ENCODE assay signal across 8 cellular contexts in the genomic region with DNA sequence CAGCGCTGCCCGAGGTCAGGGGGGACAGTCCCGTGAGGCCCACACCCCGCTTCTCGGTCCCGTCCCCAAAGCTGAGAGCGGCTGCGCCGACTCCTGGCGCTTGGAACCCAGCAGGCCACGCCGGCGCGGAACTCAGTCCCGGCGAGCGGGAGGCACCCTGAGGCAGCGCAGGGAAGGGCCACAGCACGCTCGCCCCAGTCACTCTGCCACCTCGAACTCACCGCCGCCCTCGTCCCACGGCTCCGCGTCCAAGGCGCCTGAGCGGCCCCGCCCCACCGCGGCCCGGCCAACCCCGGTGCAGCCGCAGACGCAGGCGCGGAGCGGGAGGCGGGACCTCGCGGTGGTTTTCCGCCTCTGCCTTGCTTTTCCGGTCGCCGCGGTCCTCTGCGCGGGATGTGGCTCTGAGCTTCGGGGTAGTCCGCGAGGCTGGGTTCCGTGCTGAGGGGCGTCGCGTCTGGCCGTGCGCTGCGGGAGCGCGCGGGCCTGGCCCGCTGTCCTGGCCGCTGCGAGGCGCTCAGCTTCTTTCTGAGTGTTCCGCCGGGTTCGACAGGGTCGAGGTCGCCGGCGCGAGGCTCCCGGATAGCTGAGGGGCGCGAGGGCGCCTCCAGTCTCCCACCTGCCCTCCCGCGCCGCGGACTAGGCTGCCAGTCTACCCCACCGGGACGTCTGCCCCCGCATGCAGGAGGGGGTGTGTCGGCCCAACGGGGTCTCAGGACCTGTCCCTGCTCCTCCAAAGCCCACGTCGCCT. TPM values are rescaled to one million over a fixed set of nuclear protein-coding genes. Genes with fewer than 3 reads are reported as not detected.
DNase-seq lines count a peak whose midpoint lies in the region; ATAC-seq and TF ChIP-seq lines count a peak whose summit lies in the region.

A gene with protein sequence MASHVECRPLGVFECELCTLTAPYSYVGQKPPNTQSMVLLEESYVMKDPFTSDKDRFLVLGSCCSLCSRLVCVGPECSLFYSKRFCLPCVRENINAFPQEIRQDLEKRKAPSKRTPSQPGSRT (minus strand): TSS at position 259 of the 748 bp plus-strand sequence. CDS start 2,009 bp downstream, outside the sequence.

- no peaks in the 10 kb centered on the region for H3K9me3 ChIP-seq in right cardiac atrium (ENCODE audit: control insufficient read depth, low read length)
- no peaks in the 10 kb centered on the region for H3K9me3 ChIP-seq in vagina

- H3K4me3 Mint-ChIP-seq in T-helper 1 cell treated with Interleukin-12 subunit alpha and Interleukin-12 subunit beta and Interleukin-4 antibody, amounts not matched to agents 30 μg/mL and 1 μg/mL, for 36 hours, result peak within 1 kb of the TSS; percentile 89

- ATAC-seq in HG02623 (IDR thresholded peaks at IDR 0.05; ENCODE audit: unreplicated experiment) (peak; percentile 82), right cardiac atrium (peak; percentile 96 to 97)

- no peaks in the 10 kb centered on the region for H3K27me3 Mint-ChIP-seq in T-helper 1 cell treated with Interleukin-12 subunit alpha and Interleukin-12 subunit beta and Interleukin-4 antibody, amounts not matched to agents 30 μg/mL and 1 μg/mL, for 36 hours (ENCODE audit: low read depth)

- peaks cover 13% of the 10 kb centered on the region for H3K36me3 Mint-ChIP-seq in T-helper 1 cell treated with Interleukin-12 subunit alpha and Interleukin-12 subunit beta and Interleukin-4 antibody, amounts not matched to agents 30 μg/mL and 1 μg/mL, for 36 hours (ENCODE audit: low read depth)

- peak; percentile 47 for DNase-seq in NCI-H1092 treated with DMSO at 0.1 percent for 48 hours (lab: John Stamatoyannopoulos, UW)
- DNase-seq in anterior cingulate cortex (lab: John Stamatoyannopoulos, UW), result peak; percentile 45 to 91 (median 85)
- peak; percentile 94 to 98 (median 97) for DNase-seq in right cardiac atrium
- peak; percentile 88 for DNase-seq in putamen (ENCODE audit: low spot score)
- DNase-seq in vagina (ENCODE audit: extremely low spot score in 2 of 2), result no peak

- peak within 1 kb of the TSS; percentile 98 for H3K27ac ChIP-seq in right cardiac atrium (ENCODE audit: low read length)
- peak within 1 kb of the TSS; percentile 78 for H3K27ac ChIP-seq in vagina

- no peak for TF ChIP-seq CTCF in GM12875 (IDR thresholded peaks at IDR 0.05; ENCODE audit: borderline replicate concordance, insufficient read depth, low read depth, low read length)
- TF ChIP-seq CTCF in vagina (IDR thresholded peaks at IDR 0.05), result no peak

- no peaks in the 10 kb centered on the region for H3K36me3 ChIP-seq in vagina

- H3K4me1 ChIP-seq in right cardiac atrium (ENCODE audit: control insufficient read depth, insufficient read depth, low read length) (peaks cover 12% of the 10 kb centered on the region), vagina (peaks cover 22% of the 10 kb centered on the region)

- H3K27me3 ChIP-seq in right cardiac atrium (ENCODE audit: control insufficient read depth, insufficient read depth) (no peaks in the 10 kb centered on the region), vagina (no peaks in the 10 kb centered on the region)

- peak in 1 of 2 donors; percentile 57 for TF ChIP-seq POLR2A in vagina (IDR thresholded peaks at IDR 0.05)

- intact Hi-C loops in right cardiac atrium (cut with DNase I) (loop anchor here in 1 of 4 donors (10.0 kb wide), 1 partner anchor 105 kb away; no protein-coding TSS in a partner anchor), vagina (cut with DNase I) (no loop called here)

- under 1% methylated on average over 89 of the region's 89 CpGs for WGBS in right cardiac atrium

- no peaks in the 10 kb centered on the region for H3K9me3 Mint-ChIP-seq in T-helper 1 cell treated with Interleukin-12 subunit alpha and Interleukin-12 subunit beta and Interleukin-4 antibody, amounts not matched to agents 30 μg/mL and 1 μg/mL, for 36 hours

- peak within 1 kb of the TSS; percentile 91 for H3K4me3 ChIP-seq in GM12875 (ENCODE audit: low read depth, low read length)
- peak within 1 kb of the TSS; percentile 60 for H3K4me3 ChIP-seq in right cardiac atrium (ENCODE audit: low read length)
- peak within 1 kb of the TSS; percentile 81 to 90 for H3K4me3 ChIP-seq in vagina

- H3K4me1 Mint-ChIP-seq in T-helper 1 cell treated with Interleukin-12 subunit alpha and Interleukin-12 subunit beta and Interleukin-4 antibody, amounts not matched to agents 30 μg/mL and 1 μg/mL, for 36 hours (ENCODE audit: low read depth), result peaks cover 24% of the 10 kb centered on the region

- H3K27ac Mint-ChIP-seq in T-helper 1 cell treated with Interleukin-12 subunit alpha and Interleukin-12 subunit beta and Interleukin-4 antibody, amounts not matched to agents 30 μg/mL and 1 μg/mL, for 36 hours, result peak within 1 kb of the TSS; percentile 86

RNA-seq across cellular contexts. Expression of the gene that starts here (rescaled TPM):
- total RNA-seq in right cardiac atrium (10 to 100 TPM in 1 of 4 donors, 1 to 10 TPM in 3; 8.9 to 10.4 (median 9.2) TPM), vagina (22.1 TPM)
- polyA plus RNA-seq in right cardiac atrium, result 10.5 TPM

Comparison
In these comparisons a context has a peak if more than half of its experiments do, and no peak if none do; other contexts are left out.
1. DNase-seq: peak in NCI-H1092 treated with DMSO at 0.1 percent for 48 hours (single experiment), anterior cingulate cortex (58 of 58), right cardiac atrium (3 of 3) and putamen (single experiment); none in vagina (0 of 2).
2. Peak in every context shown above with its lines, with median percentiles within 50 percentile points of each other: H3K4me3 ChIP-seq.